Comparison of ENCODE assay signal across 8 cellular contexts in genomic region chr17:2239882-2240430, GRCh38.
DNase-seq lines count a peak whose midpoint lies in the region; ATAC-seq, FAIRE-seq and TF ChIP-seq lines count a peak whose summit lies in the region.

No MANE protein-coding gene starts in this region.

- H3K9me3 Mint-ChIP-seq in endothelial cell (ENCODE audit: unreplicated experiment), result no peaks in the 10 kb centered on the region

- H3K27ac Mint-ChIP-seq in endothelial cell (ENCODE audit: unreplicated experiment), result no peak overlapping the region

- peak; percentile 62 for ATAC-seq in GM19468 (IDR thresholded peaks at IDR 0.05; ENCODE audit: extremely low read depth, unreplicated experiment)

- H3K4me1 Mint-ChIP-seq in endothelial cell (ENCODE audit: unreplicated experiment), result peaks cover 20% of the 10 kb centered on the region

- DNase-seq in Daoy (ENCODE audit: low read depth), result peak; percentile 89
- DNase-seq in HTR-8/SVneo (ENCODE audit: insufficient read length, low spot score), result peak; percentile 78
- DNase-seq in activated T-helper 9 cell treated with anti-CD3 and anti-CD28 coated beads, Interleukin-2, amount 50 U/mL, for 16 hours (ENCODE audit: low read depth), result peak; percentile 29
- DNase-seq in iris pigment epithelial cell (ENCODE audit: low read depth), result peak; percentile 97
- DNase-seq in tibial artery, result peak; percentile 79 to 81
- DNase-seq in endothelial cell (ENCODE audit: low spot score), result no peak
- DNase-seq in NCI-H187 (lab: John Stamatoyannopoulos, UW), result no peak

- peaks cover 28% of the 10 kb centered on the region for H3K36me3 Mint-ChIP-seq in endothelial cell (ENCODE audit: low read depth, unreplicated experiment)

- H3K9me3 ChIP-seq in tibial artery, result no peaks in the 10 kb centered on the region

- H3K36me3 ChIP-seq in tibial artery, result peaks cover 0 to 15% (median 13%) of the 10 kb centered on the region in 3 donors

- TF ChIP-seq CTCF in tibial artery (IDR thresholded peaks at IDR 0.05) (no peak), endothelial cell (IDR thresholded peaks at IDR 0.05; ENCODE audit: unreplicated experiment) (no peak)

- peaks cover 1% of the 10 kb centered on the region for H3K27me3 Mint-ChIP-seq in endothelial cell (ENCODE audit: unreplicated experiment)

- no peak overlapping the region for H3K4me3 Mint-ChIP-seq in endothelial cell (ENCODE audit: unreplicated experiment)

- peak; percentile 42 for FAIRE-seq in HTR-8/SVneo (lab: Jason Lieb, UNC)

- intact Hi-C loops in tibial artery (cut with DNase I; ENCODE audit: low total_unique reads), result no loop called here

- H3K4me3 ChIP-seq in tibial artery, result no peak overlapping the region

- H3K27ac ChIP-seq in tibial artery, result peak overlapping the region; percentile 37 to 58

- H3K27me3 ChIP-seq in tibial artery, result no peaks in the 10 kb centered on the region

- H3K4me1 ChIP-seq in tibial artery, result peaks cover 0 to 68% (median 50%) of the 10 kb centered on the region in 4 donors

Comparison
In these comparisons a context has a peak if more than half of its experiments do, and no peak if none do; other contexts are left out.
1. DNase-seq: peak in Daoy (single experiment), HTR-8/SVneo (single experiment), activated T-helper 9 cell treated with anti-CD3 and anti-CD28 coated beads, Interleukin-2, amount 50 U/mL, for 16 hours (single experiment), iris pigment epithelial cell (single experiment) and tibial artery (2 of 2); none in endothelial cell (single experiment) and NCI-H187 (0 of 2).